In genomic region chr12:44876554-44877275, GRCh38 we compare ENCODE assay signal across 8 cellular contexts. TPM values are rescaled to one million over a fixed set of nuclear protein-coding genes. Genes with fewer than 3 reads are reported as not detected.
A peak's percentile ranks its signal among the peaks of the same experiment; 100 is the strongest.
DNase-seq lines count a peak whose midpoint lies in the region; ATAC-seq and TF ChIP-seq lines count a peak whose summit lies in the region.

No MANE protein-coding gene starts in this region.

- no peak for DNase-seq in BJ (ENCODE audit: low read depth)
- peak; percentile 62 for DNase-seq in NCI-H446 treated with DMSO at 0.1 percent for 48 hours (lab: John Stamatoyannopoulos, UW)
- DNase-seq in activated T-cell treated with anti-CD3 and anti-CD28 coated beads, Interleukin-2, amount 50 U/mL, for 48 hours, result peak; percentile 63 to 68
- peak; percentile 6 for DNase-seq in fibroblast of gingiva (ENCODE audit: low read depth)
- DNase-seq in tibial nerve (ENCODE audit: low spot score in 2 of 2), result no peak
- DNase-seq in NK-92 (lab: John Stamatoyannopoulos, UW; ENCODE audit: unreplicated experiment), result no peak

- peaks cover 0 to 32% (median 17%) of the 10 kb centered on the region in 4 donors for H3K4me1 ChIP-seq in tibial nerve

- no peak for TF ChIP-seq POLR2A in tibial nerve (IDR thresholded peaks at IDR 0.05)

- H3K36me3 ChIP-seq in BJ (ENCODE audit: control insufficient read depth, insufficient read depth, low read length), result no peaks in the 10 kb centered on the region
- H3K36me3 ChIP-seq in neural cell (ENCODE audit: insufficient read depth, low read length), result no peaks in the 10 kb centered on the region
- no peaks in the 10 kb centered on the region for H3K36me3 ChIP-seq in tibial nerve

- peak overlapping the region; percentile 74 for H3K4me2 ChIP-seq in neural cell (ENCODE audit: low read length)

- H3K27me3 ChIP-seq in BJ (ENCODE audit: control insufficient read depth, insufficient read depth, low read length), result peaks cover 13% of the 10 kb centered on the region
- H3K27me3 ChIP-seq in neural cell (ENCODE audit: insufficient read depth, low read depth, low read length), result peaks cover 18% of the 10 kb centered on the region
- H3K27me3 ChIP-seq in tibial nerve, result peaks cover 0 to 32% of the 10 kb centered on the region in 2 donors

- H3F3A ChIP-seq in neural cell (ENCODE audit: insufficient read depth, low read length, poor library complexity, severe bottlenecking), result peaks cover 4% of the 10 kb centered on the region

- TF ChIP-seq EP300 in neural cell (conservative IDR thresholded peaks at IDR 0.05; ENCODE audit: poor library complexity, severe bottlenecking) (no peak), tibial nerve (IDR thresholded peaks at IDR 0.05) (no peak)

- TF ChIP-seq RAD21 in neural cell (conservative IDR thresholded peaks at IDR 0.05), result peak; percentile 50

- H3K27ac ChIP-seq in neural cell (ENCODE audit: low read length) (peak overlapping the region; percentile 30), tibial nerve (no peak overlapping the region)

- POLR2A ChIA-PET in BJ (lab: Charles Lee), result no interaction called here

- H3K4me3 ChIP-seq in BJ (ENCODE audit: low read depth, low read length) (peak overlapping the region; percentile 46), neural cell (ENCODE audit: low read length) (peak overlapping the region; percentile 80), tibial nerve (peak overlapping the region; percentile 33 to 61 (median 50))

- no peaks in the 10 kb centered on the region for H3K9me3 ChIP-seq in neural cell (ENCODE audit: low read length)
- peaks cover 0 to 26% (median 2%) of the 10 kb centered on the region in 4 donors for H3K9me3 ChIP-seq in tibial nerve

- peak; percentile 64 for ATAC-seq in GM21529 (IDR thresholded peaks at IDR 0.05; ENCODE audit: unreplicated experiment)

- CTCF ChIA-PET in BJ (lab: Yijun Ruan, JAX), result interaction anchor here (0.5 to 1.1 kb wide), 2 partner anchors 15 to 869 kb away, joined by 3 read pairs; no protein-coding TSS in a partner anchor

- peak overlapping the region; percentile 44 for H2AFZ ChIP-seq in neural cell (ENCODE audit: low read depth, low read length)

- 2% methylated on average over 36 to 39 of the region's 40 CpGs for WGBS in tibial nerve, 2 donors

- peak overlapping the region; percentile 70 for H3K9ac ChIP-seq in neural cell (ENCODE audit: low read length)

- peaks cover 20% of the 10 kb centered on the region for H3K79me2 ChIP-seq in neural cell (replicated peaks; ENCODE audit: insufficient read depth, low read length)

- H4K20me1 ChIP-seq in neural cell (ENCODE audit: insufficient read depth), result no peaks in the 10 kb centered on the region

- no peaks in the 10 kb centered on the region for H3K9me2 ChIP-seq in neural cell (ENCODE audit: insufficient read depth, low read length)

- TF ChIP-seq CTCF in BJ (IDR thresholded peaks at IDR 0.05; ENCODE audit: insufficient read depth, low read depth, low read length), result 0 out of 2 replicates have a peak, but pooled peaks have one; percentile 4
- TF ChIP-seq CTCF in neural cell (IDR thresholded peaks at IDR 0.05; ENCODE audit: poor library complexity, severe bottlenecking), result peak; percentile 63
- no peak for TF ChIP-seq CTCF in tibial nerve (IDR thresholded peaks at IDR 0.05)

TF ChIP-seq in neural cell, 6 proteins besides CTCF, POLR2A, EP300 and RAD21:
- TF ChIP-seq TAF1 (IDR thresholded peaks at IDR 0.05; ENCODE audit: low read depth) (no peak), EZH2 (IDR thresholded peaks at IDR 0.05; ENCODE audit: borderline replicate concordance, insufficient read depth, low read length, poor library complexity, severe bottlenecking) (no peak), POLR2AphosphoS5 (IDR thresholded peaks at IDR 0.05) (no peak), REST (IDR thresholded peaks at IDR 0.05; ENCODE audit: borderline replicate concordance) (no peak), MXI1 (conservative IDR thresholded peaks at IDR 0.05; ENCODE audit: poor library complexity, severe bottlenecking) (peak; percentile 83), SMC3 (conservative IDR thresholded peaks at IDR 0.05; ENCODE audit: poor library complexity) (peak; percentile 54)

RNA-seq across cellular contexts. Expression of gene NELL2, which starts 0.6 kb away (rescaled TPM):
- polyA plus RNA-seq in BJ (2011; rRNA removed), result 0.16 and 0.23 TPM in 2 replicates
- not detected in 2 replicates for polyA minus RNA-seq in BJ (2011; rRNA and poly(A)+ RNA removed)
- polyA plus RNA-seq in neural cell, result 41.8 and 46.8 TPM in 2 replicates
- 77.6 and 98.8 TPM in 2 replicates for polyA minus RNA-seq in neural cell
- total RNA-seq in tibial nerve, result under 1 TPM in 3 of 4 donors, not detected in 1; 0.22 to 0.90 (median 0.63) TPM

Comparison
In these comparisons a context has a peak if more than half of its experiments do, and no peak if none do; other contexts are left out.
1. DNase-seq: peak in NCI-H446 treated with DMSO at 0.1 percent for 48 hours (single experiment), activated T-cell treated with anti-CD3 and anti-CD28 coated beads, Interleukin-2, amount 50 U/mL, for 48 hours (2 of 2) and fibroblast of gingiva (single experiment); none in BJ (single experiment), tibial nerve (0 of 2) and NK-92 (single experiment).
2. CTCF ChIP-seq: peak in BJ (single experiment) and neural cell (single experiment); none in tibial nerve (0 of 5).
3. RNA of gene NELL2, which starts 0.6 kb away (polyA plus RNA-seq): 41.8 to 46.8 TPM in neural cell; 0.16 to 0.23 TPM in BJ; every median in the first group is over 10 times any median in the second.
4. Peak in every context shown above with its lines, with median percentiles within 50 percentile points of each other: H3K4me3 ChIP-seq.